Comparison of ENCODE assay signal across 17 cellular contexts in genomic region chr9:38254756-38255155, GRCh38.
"Had no signal": no experiment of that assay in that cellular context is flagged by ENCODE, and none has a peak within 500 bp of the region (broad histone marks: within the 10 kb centered on the region; RNA-seq: fewer than 3 reads in every experiment).

No MANE protein-coding gene starts in this region.

- H3K27ac ChIP-seq: RWPE1 had no signal

- ATAC-seq: Panc1, PC-3 had no signal

- H3K9me3 ChIP-seq: SK-N-SH had no signal

- H3K9ac ChIP-seq: SK-N-SH had no signal

- DNase-seq: KBM-7, MV-4-11, NCI-H1048, NCI-H1105, NCI-H1417, NCI-H146, NCI-H1930, NCI-H2081, NCI-H2107, NCI-H2227 treated with DMSO at 0.1 percent for 48 hours, NCI-H526 treated with DMSO at 0.1 percent for 48 hours, NCI-H774, PC-3, SHP77, SK-N-SH had no signal

- H3K4me2 ChIP-seq: SK-N-SH had no signal
